8 cellular contexts compared by ENCODE assay signal in genomic region chr9:122941560-122942234, GRCh38. TPM values are rescaled to one million over a fixed set of nuclear protein-coding genes. Genes with fewer than 3 reads are reported as not detected.
DNase-seq lines count a peak whose midpoint lies in the region; ATAC-seq, FAIRE-seq and TF ChIP-seq lines count a peak whose summit lies in the region.

No MANE protein-coding gene starts in this region.

- CTCF ChIA-PET in RWPE1 (lab: Yijun Ruan, JAX) (no interaction called here), endothelial cell of umbilical vein (lab: Charles Lee) (interaction anchor here (1.0 to 1.8 kb wide), 5 partner anchors 13 to 284 kb away, joined by 4 to 12 read pairs (median 6); no protein-coding TSS in a partner anchor)

- POLR2A ChIA-PET in RWPE1 (lab: Yijun Ruan, JAX; ENCODE audit: low non-redundant PET) = interaction anchor here (0.6 to 2.0 kb wide), 2 partner anchors 10 to 15 kb away, joined by 4 to 12 read pairs; partner anchors contain the start of gene ZBTB26
- POLR2A ChIA-PET in endothelial cell of umbilical vein (lab: Charles Lee) = interaction anchor here (0.7 to 2.0 kb wide), 6 partner anchors 10 to 147 kb away, joined by 4 to 23 read pairs (median 8); partner anchors contain the start of genes RC3H2 and ZBTB26

- H3K9me3 ChIP-seq in endothelial cell of umbilical vein (replicated peaks; ENCODE audit: control insufficient read depth, insufficient read depth, low read length) = no peaks in the 10 kb centered on the region
- no peaks in the 10 kb centered on the region for H3K9me3 ChIP-seq in muscle layer of colon (ENCODE audit: low read length)

- H3K27me3 ChIP-seq in ACC112 (ENCODE audit: insufficient read depth, low read length) (no peaks in the 10 kb centered on the region), endothelial cell of umbilical vein (ENCODE audit: control insufficient read depth in 2 of 2, insufficient read depth in 2 of 2, low read length in 2 of 2) (no peaks in the 10 kb centered on the region), muscle layer of colon (ENCODE audit: control insufficient read depth in 1 of 2, insufficient read depth in 2 of 2, low read length in 2 of 2) (no peaks in the 10 kb centered on the region)

- BruUV-seq in endothelial cell of umbilical vein (replicated peaks; lab: Mats Ljungman, UMichigan) = TSS peak; percentile 59

- intact Hi-C loops in endothelial cell of umbilical vein (cut with micrococcal nuclease) = loop anchor here (1.0 to 5.0 kb wide), 3 partner anchors 10 to 37 kb away; partner anchors contain the start of genes RC3H2 and ZBTB26

- H4K20me1 ChIP-seq in endothelial cell of umbilical vein (replicated peaks; ENCODE audit: control insufficient read depth, extremely low read depth, insufficient read depth, low read length) = peaks cover 3% of the 10 kb centered on the region

- H3K36me3 ChIP-seq in ACC112 (ENCODE audit: insufficient read depth, low read length) (peaks cover 14% of the 10 kb centered on the region), endothelial cell of umbilical vein (ENCODE audit: control insufficient read depth in 2 of 2, extremely low read depth in 1 of 2, insufficient read depth in 2 of 2, low read length in 2 of 2) (peaks cover 2 to 3% of the 10 kb centered on the region in 2 experiments), muscle layer of colon (ENCODE audit: insufficient read depth, low read length) (peaks cover 6% of the 10 kb centered on the region)

- DNase-seq in RWPE1 (ENCODE audit: low spot score) = peak; percentile 50
- DNase-seq in endothelial cell of umbilical vein (ENCODE audit: low read depth, low spot score) = peak; percentile 67
- DNase-seq in NCI-H2171 treated with DMSO at 0.1 percent for 48 hours (lab: John Stamatoyannopoulos, UW) = no peak
- no peak for DNase-seq in stimulated activated CD4-positive, alpha-beta T cell treated with anti-CD3 and anti-CD28 coated beads, Interleukin-4, amount 100 ng/mL, for 1 hour

- H3K4me1 ChIP-seq in ACC112 (ENCODE audit: control insufficient read depth, insufficient read depth, low read length, unreplicated experiment) (peaks cover 22% of the 10 kb centered on the region), endothelial cell of umbilical vein (ENCODE audit: control insufficient read depth, extremely low read depth, insufficient read depth, low read length) (peaks cover 12% of the 10 kb centered on the region), muscle layer of colon (ENCODE audit: insufficient read depth, low read length) (peaks cover 37% of the 10 kb centered on the region)

- H3K27ac ChIP-seq in ACC112 (ENCODE audit: low read depth, low read length) (peak overlapping the region; percentile 71), RWPE1 (peak overlapping the region; percentile 90), endothelial cell of umbilical vein (ENCODE audit: insufficient read depth, low read depth, low read length) (peak overlapping the region; percentile 62), muscle layer of colon (ENCODE audit: low read depth, low read length) (peak overlapping the region; percentile 97)

- H3K9ac ChIP-seq in endothelial cell of umbilical vein (replicated peaks; ENCODE audit: extremely low read depth, insufficient read depth, low read length) = peak overlapping the region; percentile 88
- peak overlapping the region; percentile 66 for H3K9ac ChIP-seq in muscle layer of colon (ENCODE audit: low read length)

- TF ChIP-seq CTCF in RWPE1 (conservative IDR thresholded peaks at IDR 0.05; ENCODE audit: low read depth) (no peak), endothelial cell of umbilical vein (IDR thresholded peaks at IDR 0.05; ENCODE audit: extremely low read depth in 1 of 2, insufficient read depth in 1 of 2, low read depth in 1 of 2, low read length in 2 of 2) (no peak)

- peak overlapping the region; percentile 96 for H3K4me3 ChIP-seq in ACC112 (ENCODE audit: low read depth, low read length)
- H3K4me3 ChIP-seq in endothelial cell of umbilical vein (replicated peaks in 1 of 3; ENCODE audit: insufficient read depth in 1 of 3, low read depth in 1 of 3, low read length in 3 of 3) = peak overlapping the region; percentile 78 to 96 (median 92)
- H3K4me3 ChIP-seq in muscle layer of colon (ENCODE audit: low read depth in 1 of 2, low read length in 2 of 2) = peak overlapping the region; percentile 76 to 83

- no peaks in the 10 kb centered on the region for H3K9me1 ChIP-seq in endothelial cell of umbilical vein (replicated peaks; ENCODE audit: control insufficient read depth, extremely low read depth, insufficient read depth, low read length)

- H2AFZ ChIP-seq in ACC112 (ENCODE audit: low read length, unreplicated experiment) (peak overlapping the region; percentile 78), endothelial cell of umbilical vein (ENCODE audit: low read depth, low read length) (peak overlapping the region; percentile 48)

- H3K4me2 ChIP-seq in endothelial cell of umbilical vein (ENCODE audit: insufficient read depth, low read length) = peak overlapping the region; percentile 96

- ATAC-seq in GM19397 (IDR thresholded peaks at IDR 0.05; ENCODE audit: unreplicated experiment) (peak; percentile 7), HG02763 (IDR thresholded peaks at IDR 0.05; ENCODE audit: unreplicated experiment) (no peak)

- peaks cover 54% of the 10 kb centered on the region for H3K79me2 ChIP-seq in ACC112 (ENCODE audit: control insufficient read depth, insufficient read depth, low read length, unreplicated experiment)
- peaks cover 33% of the 10 kb centered on the region for H3K79me2 ChIP-seq in endothelial cell of umbilical vein (ENCODE audit: control insufficient read depth, insufficient read depth, low read length)

- no peak for TF ChIP-seq POLR2A in endothelial cell of umbilical vein (IDR thresholded peaks at IDR 0.05; ENCODE audit: low read depth, low read length)

- dilution Hi-C loops in endothelial cell of umbilical vein (cut with MboI; ENCODE audit: extremely low pct_ligation_motif_present, low sequenced_read_pairs) = no loop called here

- peak; percentile 52 for FAIRE-seq in endothelial cell of umbilical vein (lab: Jason Lieb, UNC)

TF ChIP-seq in endothelial cell of umbilical vein, 7 proteins besides CTCF, POLR2A, EP300 and RAD21:
- TF ChIP-seq JUN (IDR thresholded peaks at IDR 0.05; ENCODE audit: borderline replicate concordance, insufficient read depth, insufficient read length, low read depth) = no peak
- no peak for TF ChIP-seq MYC (IDR thresholded peaks at IDR 0.05; ENCODE audit: low read depth, low read length)
- no peak for TF ChIP-seq MAX (IDR thresholded peaks at IDR 0.05; ENCODE audit: insufficient read depth, insufficient read length)
- no peak for TF ChIP-seq FOS (IDR thresholded peaks at IDR 0.05; ENCODE audit: borderline replicate concordance, insufficient read depth, low read length)
- no peak for TF ChIP-seq EZH2 (IDR thresholded peaks at IDR 0.05; ENCODE audit: borderline replicate concordance, low read depth, low read length, severe bottlenecking)
- no peak for TF ChIP-seq POLR2AphosphoS5 (IDR thresholded peaks at IDR 0.05; ENCODE audit: insufficient read depth, low read depth, low read length)

RNA-seq across cellular contexts. Expression of gene RABGAP1, which starts 0.9 kb away (rescaled TPM):
- 43.1 and 53.6 TPM in 2 replicates for total RNA-seq in endothelial cell of umbilical vein
- 17.8 and 19.0 TPM in 2 replicates for polyA plus RNA-seq in endothelial cell of umbilical vein
- polyA plus RNA-seq in endothelial cell of umbilical vein (2011; cell fraction: cytosol; rRNA removed) = 19.2 and 19.8 TPM in 2 replicates
- 49.3 and 51.3 TPM in 2 replicates for polyA plus RNA-seq in endothelial cell of umbilical vein (2011; cell fraction: nucleus; rRNA removed)
- polyA plus RNA-seq in endothelial cell of umbilical vein (2012) = 24.8 and 27.5 TPM in 2 replicates
- 70.9 and 75.5 TPM in 2 replicates for polyA minus RNA-seq in endothelial cell of umbilical vein
- polyA minus RNA-seq in endothelial cell of umbilical vein (2011; cell fraction: cytosol; rRNA and poly(A)+ RNA removed) = 27.9 TPM
- 133 and 183 TPM in 2 replicates for polyA minus RNA-seq in endothelial cell of umbilical vein (2011; cell fraction: nucleus; rRNA and poly(A)+ RNA removed)

RNA-seq across cellular contexts. Expression of gene ZBTB26, which starts 10.4 kb away (rescaled TPM):
- 4.8 and 5.0 TPM in 2 replicates for total RNA-seq in endothelial cell of umbilical vein
- polyA plus RNA-seq in endothelial cell of umbilical vein = 1.8 and 2.6 TPM in 2 replicates
- 2.4 and 2.7 TPM in 2 replicates for polyA plus RNA-seq in endothelial cell of umbilical vein (2011; cell fraction: cytosol; rRNA removed)
- 8.0 and 11.0 TPM in 2 replicates for polyA plus RNA-seq in endothelial cell of umbilical vein (2011; cell fraction: nucleus; rRNA removed)
- 3.0 and 3.3 TPM in 2 replicates for polyA plus RNA-seq in endothelial cell of umbilical vein (2012)
- polyA minus RNA-seq in endothelial cell of umbilical vein = 3.7 and 5.3 TPM in 2 replicates
- 4.7 TPM for polyA minus RNA-seq in endothelial cell of umbilical vein (2011; cell fraction: cytosol; rRNA and poly(A)+ RNA removed)
- polyA minus RNA-seq in endothelial cell of umbilical vein (2011; cell fraction: nucleus; rRNA and poly(A)+ RNA removed) = 5.2 and 7.6 TPM in 2 replicates

RNA-seq across cellular contexts. Expression of gene ZBTB6, which starts 28.6 kb away (rescaled TPM):
- total RNA-seq in endothelial cell of umbilical vein = 5.5 and 6.5 TPM in 2 replicates
- polyA plus RNA-seq in endothelial cell of umbilical vein = 1.0 and 1.6 TPM in 2 replicates
- 1.7 and 1.9 TPM in 2 replicates for polyA plus RNA-seq in endothelial cell of umbilical vein (2011; cell fraction: cytosol; rRNA removed)
- 1.7 and 2.1 TPM in 2 replicates for polyA plus RNA-seq in endothelial cell of umbilical vein (2011; cell fraction: nucleus; rRNA removed)
- polyA plus RNA-seq in endothelial cell of umbilical vein (2012) = 3.4 and 3.7 TPM in 2 replicates
- 5.8 and 6.7 TPM in 2 replicates for polyA minus RNA-seq in endothelial cell of umbilical vein
- 8.6 TPM for polyA minus RNA-seq in endothelial cell of umbilical vein (2011; cell fraction: cytosol; rRNA and poly(A)+ RNA removed)
- polyA minus RNA-seq in endothelial cell of umbilical vein (2011; cell fraction: nucleus; rRNA and poly(A)+ RNA removed) = 5.2 and 7.8 TPM in 2 replicates

RNA-seq across cellular contexts. Expression of gene RC3H2, which starts 36.5 kb away (rescaled TPM):
- 57.3 and 63.0 TPM in 2 replicates for total RNA-seq in endothelial cell of umbilical vein
- 22.4 and 25.3 TPM in 2 replicates for polyA plus RNA-seq in endothelial cell of umbilical vein
- 22.2 and 24.8 TPM in 2 replicates for polyA plus RNA-seq in endothelial cell of umbilical vein (2011; cell fraction: cytosol; rRNA removed)
- polyA plus RNA-seq in endothelial cell of umbilical vein (2011; cell fraction: nucleus; rRNA removed) = 53.6 and 59.9 TPM in 2 replicates
- 30.2 and 41.3 TPM in 2 replicates for polyA plus RNA-seq in endothelial cell of umbilical vein (2012)
- polyA minus RNA-seq in endothelial cell of umbilical vein = 136 and 137 TPM in 2 replicates
- 104 TPM for polyA minus RNA-seq in endothelial cell of umbilical vein (2011; cell fraction: cytosol; rRNA and poly(A)+ RNA removed)
- polyA minus RNA-seq in endothelial cell of umbilical vein (2011; cell fraction: nucleus; rRNA and poly(A)+ RNA removed) = 75.5 and 104 TPM in 2 replicates

Comparison
In these comparisons a context has a peak if more than half of its experiments do, and no peak if none do; other contexts are left out.
1. DNase-seq: peak in RWPE1 (single experiment) and endothelial cell of umbilical vein (single experiment); none in NCI-H2171 treated with DMSO at 0.1 percent for 48 hours (single experiment) and stimulated activated CD4-positive, alpha-beta T cell treated with anti-CD3 and anti-CD28 coated beads, Interleukin-4, amount 100 ng/mL, for 1 hour (single experiment).
2. Peak in every context shown above with its lines, with median percentiles within 50 percentile points of each other: H3K27ac ChIP-seq and H3K4me3 ChIP-seq.